ENCODE assay signal across 1 cellular context in the genomic region with DNA sequence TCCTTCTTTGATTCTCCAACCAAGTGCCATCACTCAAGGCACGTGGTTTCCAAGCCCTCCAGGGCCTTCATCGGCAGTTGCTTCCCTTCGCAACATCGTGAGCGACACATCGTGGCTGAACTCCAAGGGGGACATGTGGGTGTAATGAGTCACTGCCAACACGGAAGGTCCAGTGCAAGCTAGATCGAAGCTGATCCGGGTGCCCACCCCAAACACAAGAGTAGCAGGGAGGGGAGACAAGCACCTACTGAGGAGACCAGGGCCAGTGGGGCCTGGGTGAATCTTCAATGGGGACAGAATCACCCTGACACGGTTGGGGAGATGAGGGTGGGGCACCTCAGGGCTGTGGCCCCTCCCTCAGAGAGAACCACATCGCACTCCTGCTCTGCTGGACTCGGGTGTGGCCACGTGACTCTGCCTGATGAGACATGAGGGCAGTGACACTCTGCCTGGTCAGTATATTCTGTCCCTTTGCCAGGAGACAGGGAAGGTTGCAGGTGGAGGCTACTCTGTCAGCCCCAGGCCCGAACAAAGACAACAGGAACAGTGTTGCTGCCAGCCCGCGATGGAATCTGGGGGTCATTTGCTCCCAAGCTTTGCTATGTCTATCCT.
TF ChIP-seq lines count a peak whose summit lies in the region.

No MANE protein-coding gene starts in this region.

TF ChIP-seq in GM23338, 12 proteins besides CTCF, POLR2A, EP300 and RAD21 (continued from another document):
- TF ChIP-seq, protein P1, sequence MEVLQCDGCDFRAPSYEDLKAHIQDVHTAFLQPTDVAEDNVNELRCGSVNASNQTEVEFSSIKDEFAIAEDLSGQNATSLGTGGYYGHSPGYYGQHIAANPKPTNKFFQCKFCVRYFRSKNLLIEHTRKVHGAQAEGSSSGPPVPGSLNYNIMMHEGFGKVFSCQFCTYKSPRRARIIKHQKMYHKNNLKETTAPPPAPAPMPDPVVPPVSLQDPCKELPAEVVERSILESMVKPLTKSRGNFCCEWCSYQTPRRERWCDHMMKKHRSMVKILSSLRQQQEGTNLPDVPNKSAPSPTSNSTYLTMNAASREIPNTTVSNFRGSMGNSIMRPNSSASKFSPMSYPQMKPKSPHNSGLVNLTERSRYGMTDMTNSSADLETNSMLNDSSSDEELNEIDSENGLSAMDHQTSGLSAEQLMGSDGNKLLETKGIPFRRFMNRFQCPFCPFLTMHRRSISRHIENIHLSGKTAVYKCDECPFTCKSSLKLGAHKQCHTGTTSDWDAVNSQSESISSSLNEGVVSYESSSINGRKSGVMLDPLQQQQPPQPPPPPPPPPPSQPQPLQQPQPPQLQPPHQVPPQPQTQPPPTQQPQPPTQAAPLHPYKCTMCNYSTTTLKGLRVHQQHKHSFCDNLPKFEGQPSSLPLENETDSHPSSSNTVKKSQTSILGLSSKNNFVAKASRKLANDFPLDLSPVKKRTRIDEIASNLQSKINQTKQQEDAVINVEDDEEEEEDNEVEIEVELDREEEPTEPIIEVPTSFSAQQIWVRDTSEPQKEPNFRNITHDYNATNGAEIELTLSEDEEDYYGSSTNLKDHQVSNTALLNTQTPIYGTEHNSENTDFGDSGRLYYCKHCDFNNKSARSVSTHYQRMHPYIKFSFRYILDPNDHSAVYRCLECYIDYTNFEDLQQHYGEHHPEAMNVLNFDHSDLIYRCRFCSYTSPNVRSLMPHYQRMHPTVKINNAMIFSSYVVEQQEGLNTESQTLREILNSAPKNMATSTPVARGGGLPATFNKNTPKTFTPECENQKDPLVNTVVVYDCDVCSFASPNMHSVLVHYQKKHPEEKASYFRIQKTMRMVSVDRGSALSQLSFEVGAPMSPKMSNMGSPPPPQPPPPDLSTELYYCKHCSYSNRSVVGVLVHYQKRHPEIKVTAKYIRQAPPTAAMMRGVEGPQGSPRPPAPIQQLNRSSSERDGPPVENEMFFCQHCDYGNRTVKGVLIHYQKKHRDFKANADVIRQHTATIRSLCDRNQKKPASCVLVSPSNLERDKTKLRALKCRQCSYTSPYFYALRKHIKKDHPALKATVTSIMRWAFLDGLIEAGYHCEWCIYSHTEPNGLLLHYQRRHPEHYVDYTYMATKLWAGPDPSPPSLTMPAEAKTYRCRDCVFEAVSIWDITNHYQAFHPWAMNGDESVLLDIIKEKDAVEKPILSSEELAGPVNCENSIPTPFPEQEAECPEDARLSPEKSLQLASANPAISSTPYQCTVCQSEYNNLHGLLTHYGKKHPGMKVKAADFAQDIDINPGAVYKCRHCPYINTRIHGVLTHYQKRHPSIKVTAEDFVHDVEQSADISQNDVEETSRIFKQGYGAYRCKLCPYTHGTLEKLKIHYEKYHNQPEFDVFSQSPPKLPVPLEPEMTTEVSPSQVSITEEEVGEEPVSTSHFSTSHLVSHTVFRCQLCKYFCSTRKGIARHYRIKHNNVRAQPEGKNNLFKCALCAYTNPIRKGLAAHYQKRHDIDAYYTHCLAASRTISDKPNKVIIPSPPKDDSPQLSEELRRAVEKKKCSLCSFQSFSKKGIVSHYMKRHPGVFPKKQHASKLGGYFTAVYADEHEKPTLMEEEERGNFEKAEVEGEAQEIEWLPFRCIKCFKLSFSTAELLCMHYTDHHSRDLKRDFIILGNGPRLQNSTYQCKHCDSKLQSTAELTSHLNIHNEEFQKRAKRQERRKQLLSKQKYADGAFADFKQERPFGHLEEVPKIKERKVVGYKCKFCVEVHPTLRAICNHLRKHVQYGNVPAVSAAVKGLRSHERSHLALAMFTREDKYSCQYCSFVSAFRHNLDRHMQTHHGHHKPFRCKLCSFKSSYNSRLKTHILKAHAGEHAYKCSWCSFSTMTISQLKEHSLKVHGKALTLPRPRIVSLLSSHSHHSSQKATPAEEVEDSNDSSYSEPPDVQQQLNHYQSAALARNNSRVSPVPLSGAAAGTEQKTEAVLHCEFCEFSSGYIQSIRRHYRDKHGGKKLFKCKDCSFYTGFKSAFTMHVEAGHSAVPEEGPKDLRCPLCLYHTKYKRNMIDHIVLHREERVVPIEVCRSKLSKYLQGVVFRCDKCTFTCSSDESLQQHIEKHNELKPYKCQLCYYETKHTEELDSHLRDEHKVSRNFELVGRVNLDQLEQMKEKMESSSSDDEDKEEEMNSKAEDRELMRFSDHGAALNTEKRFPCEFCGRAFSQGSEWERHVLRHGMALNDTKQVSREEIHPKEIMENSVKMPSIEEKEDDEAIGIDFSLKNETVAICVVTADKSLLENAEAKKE (CRISPR knock-in tag; IDR thresholded peaks at IDR 0.05): no peak
- TF ChIP-seq, protein P2, sequence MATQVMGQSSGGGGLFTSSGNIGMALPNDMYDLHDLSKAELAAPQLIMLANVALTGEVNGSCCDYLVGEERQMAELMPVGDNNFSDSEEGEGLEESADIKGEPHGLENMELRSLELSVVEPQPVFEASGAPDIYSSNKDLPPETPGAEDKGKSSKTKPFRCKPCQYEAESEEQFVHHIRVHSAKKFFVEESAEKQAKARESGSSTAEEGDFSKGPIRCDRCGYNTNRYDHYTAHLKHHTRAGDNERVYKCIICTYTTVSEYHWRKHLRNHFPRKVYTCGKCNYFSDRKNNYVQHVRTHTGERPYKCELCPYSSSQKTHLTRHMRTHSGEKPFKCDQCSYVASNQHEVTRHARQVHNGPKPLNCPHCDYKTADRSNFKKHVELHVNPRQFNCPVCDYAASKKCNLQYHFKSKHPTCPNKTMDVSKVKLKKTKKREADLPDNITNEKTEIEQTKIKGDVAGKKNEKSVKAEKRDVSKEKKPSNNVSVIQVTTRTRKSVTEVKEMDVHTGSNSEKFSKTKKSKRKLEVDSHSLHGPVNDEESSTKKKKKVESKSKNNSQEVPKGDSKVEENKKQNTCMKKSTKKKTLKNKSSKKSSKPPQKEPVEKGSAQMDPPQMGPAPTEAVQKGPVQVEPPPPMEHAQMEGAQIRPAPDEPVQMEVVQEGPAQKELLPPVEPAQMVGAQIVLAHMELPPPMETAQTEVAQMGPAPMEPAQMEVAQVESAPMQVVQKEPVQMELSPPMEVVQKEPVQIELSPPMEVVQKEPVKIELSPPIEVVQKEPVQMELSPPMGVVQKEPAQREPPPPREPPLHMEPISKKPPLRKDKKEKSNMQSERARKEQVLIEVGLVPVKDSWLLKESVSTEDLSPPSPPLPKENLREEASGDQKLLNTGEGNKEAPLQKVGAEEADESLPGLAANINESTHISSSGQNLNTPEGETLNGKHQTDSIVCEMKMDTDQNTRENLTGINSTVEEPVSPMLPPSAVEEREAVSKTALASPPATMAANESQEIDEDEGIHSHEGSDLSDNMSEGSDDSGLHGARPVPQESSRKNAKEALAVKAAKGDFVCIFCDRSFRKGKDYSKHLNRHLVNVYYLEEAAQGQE (IDR thresholded peaks at IDR 0.05; ENCODE audit: unreplicated experiment): no peak
- TF ChIP-seq CREB1 (CRISPR knock-in tag; IDR thresholded peaks at IDR 0.05; ENCODE audit: low read depth) (no peak), ZNF114 (CRISPR knock-in tag; IDR thresholded peaks at IDR 0.05) (no peak), EZH2phosphoT487 (IDR thresholded peaks at IDR 0.05; ENCODE audit: unreplicated experiment) (no peak), POLR2AphosphoS5 (IDR thresholded peaks at IDR 0.05; ENCODE audit: low read depth) (no peak), JUNB (IDR thresholded peaks at IDR 0.05; ENCODE audit: unreplicated experiment) (no peak), STAT1 (IDR thresholded peaks at IDR 0.05; ENCODE audit: unreplicated experiment) (no peak), EZH2 (IDR thresholded peaks at IDR 0.05; ENCODE audit: low read depth, unreplicated experiment) (no peak), ZNF331 (CRISPR knock-in tag; IDR thresholded peaks at IDR 0.05; ENCODE audit: low read depth) (no peak)
- TF ChIP-seq, protein P3, sequence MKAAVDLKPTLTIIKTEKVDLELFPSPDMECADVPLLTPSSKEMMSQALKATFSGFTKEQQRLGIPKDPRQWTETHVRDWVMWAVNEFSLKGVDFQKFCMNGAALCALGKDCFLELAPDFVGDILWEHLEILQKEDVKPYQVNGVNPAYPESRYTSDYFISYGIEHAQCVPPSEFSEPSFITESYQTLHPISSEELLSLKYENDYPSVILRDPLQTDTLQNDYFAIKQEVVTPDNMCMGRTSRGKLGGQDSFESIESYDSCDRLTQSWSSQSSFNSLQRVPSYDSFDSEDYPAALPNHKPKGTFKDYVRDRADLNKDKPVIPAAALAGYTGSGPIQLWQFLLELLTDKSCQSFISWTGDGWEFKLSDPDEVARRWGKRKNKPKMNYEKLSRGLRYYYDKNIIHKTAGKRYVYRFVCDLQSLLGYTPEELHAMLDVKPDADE (IDR thresholded peaks at IDR 0.05): no peak
